ENCODE assay signal across 1 cellular context in genomic region chr2:241555711-241556110, GRCh38.
TF ChIP-seq lines count a peak whose summit lies in the region.

No MANE protein-coding gene starts in this region.

TF ChIP-seq in K562, 482 proteins besides CTCF, POLR2A, EP300 and RAD21:
- no peak for TF ChIP-seq EP400 (IDR thresholded peaks at IDR 0.05)
- TF ChIP-seq ZNF143 (CRISPR knock-in tag; IDR thresholded peaks at IDR 0.05) = no peak
- TF ChIP-seq MTA2 (IDR thresholded peaks at IDR 0.05; ENCODE audit: low read depth) = no peak
- TF ChIP-seq GTF2A2 (tag; IDR thresholded peaks at IDR 0.05) = no peak
- TF ChIP-seq ZNF707 (CRISPR knock-in tag; conservative IDR thresholded peaks at IDR 0.05) = no peak
- TF ChIP-seq ZNF444 (CRISPR knock-in tag; IDR thresholded peaks at IDR 0.05) = no peak
- no peak for TF ChIP-seq PYGO2 (tag; IDR thresholded peaks at IDR 0.05)
- TF ChIP-seq CBX5 (IDR thresholded peaks at IDR 0.05; ENCODE audit: borderline replicate concordance, low read depth) = no peak
- no peak for TF ChIP-seq ZNF3 (CRISPR knock-in tag; IDR thresholded peaks at IDR 0.05)
- TF ChIP-seq ZBTB1 (CRISPR knock-in tag; IDR thresholded peaks at IDR 0.05; ENCODE audit: borderline replicate concordance, low read depth) = no peak
- TF ChIP-seq, protein P1, sequence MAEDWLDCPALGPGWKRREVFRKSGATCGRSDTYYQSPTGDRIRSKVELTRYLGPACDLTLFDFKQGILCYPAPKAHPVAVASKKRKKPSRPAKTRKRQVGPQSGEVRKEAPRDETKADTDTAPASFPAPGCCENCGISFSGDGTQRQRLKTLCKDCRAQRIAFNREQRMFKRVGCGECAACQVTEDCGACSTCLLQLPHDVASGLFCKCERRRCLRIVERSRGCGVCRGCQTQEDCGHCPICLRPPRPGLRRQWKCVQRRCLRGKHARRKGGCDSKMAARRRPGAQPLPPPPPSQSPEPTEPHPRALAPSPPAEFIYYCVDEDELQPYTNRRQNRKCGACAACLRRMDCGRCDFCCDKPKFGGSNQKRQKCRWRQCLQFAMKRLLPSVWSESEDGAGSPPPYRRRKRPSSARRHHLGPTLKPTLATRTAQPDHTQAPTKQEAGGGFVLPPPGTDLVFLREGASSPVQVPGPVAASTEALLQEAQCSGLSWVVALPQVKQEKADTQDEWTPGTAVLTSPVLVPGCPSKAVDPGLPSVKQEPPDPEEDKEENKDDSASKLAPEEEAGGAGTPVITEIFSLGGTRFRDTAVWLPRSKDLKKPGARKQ (CRISPR knock-in tag; IDR thresholded peaks at IDR 0.05) = no peak
- no peak for TF ChIP-seq JUN (IDR thresholded peaks at IDR 0.05; ENCODE audit: borderline replicate concordance, low read depth, low read length)
- TF ChIP-seq JUN (CRISPR knock-in tag; IDR thresholded peaks at IDR 0.05; ENCODE audit: borderline replicate concordance) = no peak
- no peak for TF ChIP-seq HMG20A (CRISPR knock-in tag; conservative IDR thresholded peaks at IDR 0.05)
- TF ChIP-seq SNAPC5 (CRISPR knock-in tag; IDR thresholded peaks at IDR 0.05) = no peak
- TF ChIP-seq NBN (IDR thresholded peaks at IDR 0.05; ENCODE audit: low read depth) = no peak
- TF ChIP-seq ERF (CRISPR knock-in tag; IDR thresholded peaks at IDR 0.05) = no peak
- TF ChIP-seq ARNT (IDR thresholded peaks at IDR 0.05) = no peak
